15 cellular contexts compared by ENCODE assay signal in the genomic region with DNA sequence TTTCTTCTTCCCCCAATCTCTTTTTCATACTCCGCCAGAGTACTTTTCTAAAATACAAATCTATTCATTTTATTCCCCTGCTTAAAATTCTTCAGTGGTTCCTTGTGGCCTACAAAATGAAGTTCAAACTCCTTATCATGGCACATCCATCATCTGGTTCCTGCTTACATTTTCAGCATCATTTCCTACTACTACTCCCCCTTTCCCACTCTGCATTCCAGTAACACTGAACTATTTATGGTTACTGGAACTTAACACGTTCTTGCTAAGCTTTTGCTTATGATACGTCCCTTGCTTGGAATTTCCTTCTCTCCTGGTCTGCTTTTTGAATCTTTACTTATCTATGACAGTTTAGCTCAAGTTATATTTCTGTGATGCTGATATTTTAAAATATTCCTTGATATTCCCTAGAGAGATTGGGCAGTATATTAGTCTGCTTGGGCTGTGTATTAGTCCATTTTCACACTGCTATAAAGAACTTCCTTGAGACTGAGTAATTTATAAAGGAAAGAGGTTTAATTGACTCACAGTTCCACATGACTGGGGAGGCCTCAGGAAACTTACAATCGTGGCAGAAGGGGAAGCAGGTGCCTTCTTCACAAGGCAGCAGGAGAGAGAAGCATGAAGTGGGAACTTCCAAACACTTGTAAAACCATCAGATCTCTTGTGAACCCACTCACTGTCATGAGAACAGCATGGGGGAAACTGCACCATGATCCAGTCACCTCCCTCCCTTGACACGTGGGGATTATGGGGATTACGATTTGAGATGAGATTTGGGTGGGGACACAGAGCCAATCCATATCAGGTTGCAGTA. TPM values are rescaled to one million over a fixed set of nuclear protein-coding genes. Genes with fewer than 3 reads are reported as not detected.
DNase-seq lines count a peak whose midpoint lies in the region; ATAC-seq and TF ChIP-seq lines count a peak whose summit lies in the region.
"Had no signal": no experiment of that assay in that cellular context is flagged by ENCODE, and none has a peak within 500 bp of the region (broad histone marks: within the 10 kb centered on the region; RNA-seq: fewer than 3 reads in every experiment).

No MANE protein-coding gene starts in this region.

- H3K27ac ChIP-seq in heart right ventricle = peak overlapping the region in 8 of 10 donors; percentile 11 to 77 (median 48)
- H3K27ac ChIP-seq in psoas muscle = peak overlapping the region; percentile 14
- H3K27ac ChIP-seq: BLaER1, neural progenitor cell had no signal

- H3K9me3 ChIP-seq in heart right ventricle (peaks cover 0 to 10% (median 0%) of the 10 kb centered on the region in 11 donors), psoas muscle (no peaks in the 10 kb centered on the region)

- H3K36me3 ChIP-seq in heart right ventricle (no peaks in the 10 kb centered on the region), psoas muscle (ENCODE audit: insufficient read depth in 1 of 2, low read depth in 1 of 2) (no peaks in the 10 kb centered on the region)
- H3K36me3 ChIP-seq: neural progenitor cell had no signal

- H3K4me1 ChIP-seq in heart right ventricle (peaks cover 0 to 67% (median 30%) of the 10 kb centered on the region in 9 donors), psoas muscle (peaks cover 19% of the 10 kb centered on the region)
- H3K4me1 ChIP-seq: neural progenitor cell had no signal

- H3K27me3 ChIP-seq in heart right ventricle (no peaks in the 10 kb centered on the region), psoas muscle (ENCODE audit: insufficient read depth in 3 of 3, low read length in 2 of 3) (no peaks in the 10 kb centered on the region)
- H3K27me3 ChIP-seq: BLaER1, neural progenitor cell had no signal

- DNase-seq in AG20443 (ENCODE audit: low spot score) (peak; percentile 9), amniotic epithelial cell (ENCODE audit: low read depth) (peak; percentile 98), heart right ventricle (no peak), psoas muscle (no peak), NCI-H446 (lab: John Stamatoyannopoulos, UW) (no peak), HUDEP-2 (lab: John Stamatoyannopoulos, UW; ENCODE audit: unreplicated experiment in 76 of 76) (no peak)
- DNase-seq: activated naive CD4-positive, alpha-beta T cell treated with anti-CD3 and anti-CD28 coated beads for 36 hours; GDM1; NCI-H1048; NCI-H69; substantia nigra had no signal

- 51 to 53% methylated on average over 6 of the region's 6 CpGs for WGBS in heart right ventricle, 2 donors
- 50 to 58% (median 50%) methylated on average over 6 of the region's 6 CpGs for WGBS in psoas muscle, 3 donors

- ATAC-seq in heart right ventricle = peak; percentile 43 to 84 (median 76)
- ATAC-seq in psoas muscle = peak in 1 of 4 donors; percentile 32
- no peak for ATAC-seq in GM21576 (IDR thresholded peaks at IDR 0.05; ENCODE audit: unreplicated experiment)
- ATAC-seq in GM21390 (IDR thresholded peaks at IDR 0.05; ENCODE audit: unreplicated experiment) = no peak

- H3K4me3 ChIP-seq in heart right ventricle (no peak overlapping the region), psoas muscle (no peak overlapping the region)
- H3K4me3 ChIP-seq: BLaER1, neural progenitor cell had no signal

- no peak for TF ChIP-seq CTCF in heart right ventricle (IDR thresholded peaks at IDR 0.05)
- TF ChIP-seq CTCF in psoas muscle (IDR thresholded peaks at IDR 0.05) = no peak

- intact Hi-C loops in heart right ventricle (cut with DNase I) = no loop called here
- intact Hi-C loops in psoas muscle (cut with DNase I) = no loop called here

RNA-seq across cellular contexts. Expression of gene BMPR2, which starts 53.2 kb away (rescaled TPM):
- total RNA-seq in heart right ventricle (10 to 100 TPM; 48.5 to 89.4 (median 75.3) TPM), psoas muscle (10 to 100 TPM; 21.3 to 43.2 (median 34.4) TPM)
- polyA plus RNA-seq in heart right ventricle (10 to 100 TPM; 10.2 to 11.4 TPM), psoas muscle (1 to 10 TPM; 3.9 to 9.2 (median 4.6) TPM)

Comparison
In these comparisons a context has a peak if more than half of its experiments do, and no peak if none do; other contexts are left out.
1. DNase-seq: peak in AG20443 (single experiment) and amniotic epithelial cell (single experiment); none in heart right ventricle (0 of 2), psoas muscle (0 of 2), NCI-H446 (0 of 2) and HUDEP-2 (0 of 76).
2. ATAC-seq: peak in heart right ventricle (8 of 8); none in GM21576 (single experiment) and GM21390 (single experiment).